ENCODE assay signal across 1 cellular context in genomic region chr22:39469326-39469680, GRCh38.
TF ChIP-seq lines count a peak whose summit lies in the region.

No MANE protein-coding gene starts in this region.

TF ChIP-seq in H1, 55 proteins besides CTCF, POLR2A, EP300 and RAD21:
- TF ChIP-seq SP4 (IDR thresholded peaks at IDR 0.05; ENCODE audit: low read length) (no peak), RXRA (IDR thresholded peaks at IDR 0.05; ENCODE audit: insufficient read depth, low read depth, low read length) (no peak), SIRT6 (IDR thresholded peaks at IDR 0.05; ENCODE audit: low read length) (no peak), E2F6 (IDR thresholded peaks at IDR 0.05) (no peak), CHD2 (IDR thresholded peaks at IDR 0.05; ENCODE audit: low read length) (no peak), CBX5 (IDR thresholded peaks at IDR 0.05; ENCODE audit: low read depth, low read length) (no peak), JUND (IDR thresholded peaks at IDR 0.05; ENCODE audit: low read length) (no peak)
